9 cellular contexts compared by ENCODE assay signal in the genomic region with DNA sequence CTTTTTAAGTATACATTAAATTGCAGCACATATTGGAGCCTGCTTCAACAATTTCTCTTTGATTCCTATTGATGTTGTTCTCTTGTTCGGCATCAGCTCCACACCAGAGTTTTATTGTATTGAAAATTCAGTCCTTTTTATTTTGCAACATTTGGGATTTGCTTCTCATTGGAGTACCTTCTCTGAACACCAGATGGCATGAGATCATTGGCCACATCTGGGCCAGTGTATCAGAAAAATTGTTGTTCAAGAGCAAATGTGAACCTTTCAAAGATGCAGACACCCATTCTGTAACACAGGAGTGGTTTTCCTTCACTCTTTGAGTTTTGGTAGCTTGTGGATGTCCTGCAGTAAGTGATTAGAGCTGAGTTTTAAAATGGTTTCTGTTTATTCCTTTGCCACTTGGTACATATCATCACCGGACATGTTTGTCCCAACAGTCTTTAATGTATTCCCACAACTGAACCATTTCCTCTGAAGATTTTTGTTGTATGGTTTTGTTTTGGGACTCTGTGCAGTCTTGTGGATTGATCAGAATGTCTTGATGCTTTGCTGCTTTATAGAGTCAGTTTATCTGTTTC.
A peak's percentile ranks its signal among the peaks of the same experiment; 100 is the strongest.
DNase-seq lines count a peak whose midpoint lies in the region; ATAC-seq, FAIRE-seq and TF ChIP-seq lines count a peak whose summit lies in the region.
"Had no signal": no experiment of that assay in that cellular context is flagged by ENCODE, and none has a peak within 500 bp of the region (broad histone marks: within the 10 kb centered on the region; RNA-seq: fewer than 3 reads in every experiment).

No MANE protein-coding gene starts in this region.

- peaks cover 0 to 8% of the 10 kb centered on the region in 2 donors for H3K4me1 ChIP-seq in thoracic aorta (ENCODE audit: control insufficient read depth in 1 of 2, low read depth in 2 of 2)

- no peak overlapping the region for H3K4me3 ChIP-seq in thoracic aorta

- no peaks in the 10 kb centered on the region for H3K9me3 ChIP-seq in thoracic aorta

- TF ChIP-seq CTCF in glutamatergic neuron (IDR thresholded peaks at IDR 0.05; ENCODE audit: partially characterized antibody, unreplicated experiment) (peak; percentile 76), thoracic aorta (IDR thresholded peaks at IDR 0.05) (peak; percentile 52)

- H3K4me3 Mint-ChIP-seq in glutamatergic neuron (ENCODE audit: unreplicated experiment), result no peak overlapping the region
- H3K4me3 Mint-ChIP-seq: CD4-positive, CD25-positive, alpha-beta regulatory T cell had no signal

- no peaks in the 10 kb centered on the region for H3K36me3 ChIP-seq in thoracic aorta

- peaks cover 2% of the 10 kb centered on the region for H3K4me1 Mint-ChIP-seq in glutamatergic neuron (ENCODE audit: low read depth, unreplicated experiment)

- H3K27me3 Mint-ChIP-seq in glutamatergic neuron (ENCODE audit: unreplicated experiment), result peaks cover 1% of the 10 kb centered on the region

- no peak for ATAC-seq in thoracic aorta (ENCODE audit: insufficient number of reproducible peaks, low FRiP score, low read depth)

- DNase-seq in NCI-H2171 treated with DMSO at 0.1 percent for 48 hours (lab: John Stamatoyannopoulos, UW) (peak; percentile 38), NCI-H2171 (lab: John Stamatoyannopoulos, UW) (no peak), HTR-8/SVneo (ENCODE audit: insufficient read length, low spot score) (peak; percentile 15), SW 1271 (lab: John Stamatoyannopoulos, UW) (peak; percentile 24 to 39), glutamatergic neuron (no peak), thoracic aorta (ENCODE audit: low spot score) (no peak), HuH-7.5 (ENCODE audit: low spot score) (no peak), 8988T (no peak)

- no peaks in the 10 kb centered on the region for H3K9me3 Mint-ChIP-seq in glutamatergic neuron (ENCODE audit: unreplicated experiment)
- H3K9me3 Mint-ChIP-seq: CD4-positive, CD25-positive, alpha-beta regulatory T cell had no signal

- no peak overlapping the region for H3K27ac ChIP-seq in thoracic aorta

- FAIRE-seq in HTR-8/SVneo (lab: Jason Lieb, UNC), result no peak

- no peaks in the 10 kb centered on the region for H3K27me3 ChIP-seq in thoracic aorta (replicated peaks; ENCODE audit: insufficient read depth)

- no peaks in the 10 kb centered on the region for H3K36me3 Mint-ChIP-seq in glutamatergic neuron (ENCODE audit: unreplicated experiment)
- H3K36me3 Mint-ChIP-seq: CD4-positive, CD25-positive, alpha-beta regulatory T cell had no signal

- no peak overlapping the region for H3K27ac Mint-ChIP-seq in glutamatergic neuron (ENCODE audit: unreplicated experiment)

Comparison
In these comparisons a context has a peak if more than half of its experiments do, and no peak if none do; other contexts are left out.
1. DNase-seq: peak in NCI-H2171 treated with DMSO at 0.1 percent for 48 hours (single experiment), HTR-8/SVneo (single experiment) and SW 1271 (2 of 2); none in NCI-H2171 (single experiment), glutamatergic neuron (single experiment), thoracic aorta (single experiment), HuH-7.5 (single experiment) and 8988T (single experiment).